20 cellular contexts compared by ENCODE assay signal in the genomic region with DNA sequence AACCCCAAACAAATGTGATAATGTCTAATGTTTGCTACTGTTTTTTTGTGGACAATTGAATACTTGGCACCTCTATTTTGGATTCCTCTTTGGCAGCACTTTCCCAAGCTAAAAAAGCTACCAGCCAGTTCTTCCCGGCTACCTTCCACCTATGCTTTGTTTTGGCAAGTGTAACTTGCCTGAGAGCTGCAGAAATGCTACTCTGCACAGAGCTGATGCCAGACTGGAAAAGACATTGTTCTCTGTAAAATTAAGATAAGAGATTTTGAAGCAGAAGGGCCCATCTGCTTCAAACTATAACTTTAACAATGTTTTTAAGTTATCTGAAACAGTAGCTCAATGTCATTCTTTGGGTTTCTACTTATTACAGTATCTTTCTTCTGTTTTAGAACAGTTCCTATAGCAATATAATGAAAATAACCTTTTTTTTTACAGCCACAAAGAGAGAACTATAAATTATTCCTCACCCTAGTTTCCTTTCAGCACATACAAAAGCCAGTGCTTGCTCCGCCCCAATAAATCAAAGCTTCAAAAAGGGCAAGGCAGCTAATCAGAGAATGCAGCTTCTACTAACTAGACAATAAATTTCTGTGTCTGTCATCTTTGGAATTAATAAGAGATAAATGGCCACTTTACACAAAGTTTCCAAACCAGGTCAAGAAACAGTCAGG.
A peak's percentile ranks its signal among the peaks of the same experiment; 100 is the strongest.
DNase-seq lines count a peak whose midpoint lies in the region; TF ChIP-seq lines count a peak whose summit lies in the region.
"Had no signal": no experiment of that assay in that cellular context is flagged by ENCODE, and none has a peak within 500 bp of the region (broad histone marks: within the 10 kb centered on the region; RNA-seq: fewer than 3 reads in every experiment).

No MANE protein-coding gene starts in this region.

- H3K4me1 Mint-ChIP-seq in type B pancreatic cell (ENCODE audit: unreplicated experiment), result no peaks in the 10 kb centered on the region
- H3K4me1 Mint-ChIP-seq: CD4-positive, alpha-beta memory T cell; H9; IgD-negative memory B cell had no signal

- peaks cover 5% of the 10 kb centered on the region for H3K27me3 ChIP-seq in smooth muscle cell (ENCODE audit: low read depth)
- H3K27me3 ChIP-seq: SJCRH30 had no signal

- no peaks in the 10 kb centered on the region for H3F3A ChIP-seq in smooth muscle cell (ENCODE audit: low read depth)

- H3K27me3 Mint-ChIP-seq in type B pancreatic cell, result peaks cover 20% of the 10 kb centered on the region
- H3K27me3 Mint-ChIP-seq: CD4-positive, alpha-beta memory T cell; IgD-negative memory B cell had no signal

- H3K79me2 ChIP-seq in smooth muscle cell (ENCODE audit: low read depth), result no peaks in the 10 kb centered on the region

- DNase-seq in NCI-H82 (lab: John Stamatoyannopoulos, UW) (peak; percentile 54), NCI-H82 treated with DMSO at 0.1 percent for 48 hours (lab: John Stamatoyannopoulos, UW; ENCODE audit: unreplicated experiment) (no peak), OCI-M1 (lab: John Stamatoyannopoulos, UW) (peak; percentile 39), left kidney (ENCODE audit: low read depth, low spot score) (peak; percentile 53), type B pancreatic cell (ENCODE audit: extremely low spot score, unreplicated experiment) (no peak), GM20000 (ENCODE audit: low spot score) (no peak), smooth muscle cell (lab: John Stamatoyannopoulos, UW; ENCODE audit: unreplicated experiment) (no peak), GM13976 (ENCODE audit: low spot score) (no peak)
- DNase-seq: Calu3; CD4-positive, alpha-beta memory T cell; DMS79; H9; NCI-H1930; NCI-H2171 treated with DMSO at 0.1 percent for 48 hours; NCI-H510A treated with DMSO at 0.1 percent for 48 hours; NK-92 treated with Interleukin-12 subunit alpha and Interleukin-12 subunit beta, amount 100 ng/mL, for 24 hours; PC-3; SJCRH30 had no signal

- H3K9me3 ChIP-seq in smooth muscle cell (replicated peaks; ENCODE audit: low read depth), result no peaks in the 10 kb centered on the region
- H3K9me3 ChIP-seq: SJCRH30 had no signal

- peaks cover 8% of the 10 kb centered on the region for H3K4me1 ChIP-seq in smooth muscle cell (ENCODE audit: low read depth)

- no peak overlapping the region for H3K27ac ChIP-seq in smooth muscle cell (ENCODE audit: low read depth)
- H3K27ac ChIP-seq: RWPE1, SJCRH30 had no signal

- no peaks in the 10 kb centered on the region for H3K9me3 Mint-ChIP-seq in type B pancreatic cell
- H3K9me3 Mint-ChIP-seq: CD4-positive, alpha-beta memory T cell; H9 had no signal

- H3K27ac Mint-ChIP-seq in type B pancreatic cell, result peak overlapping the region; percentile 48
- H3K27ac Mint-ChIP-seq: CD4-positive, alpha-beta memory T cell; H9; IgD-negative memory B cell had no signal

- H3K4me3 ChIP-seq in smooth muscle cell, result no peak overlapping the region
- H3K4me3 ChIP-seq: SJCRH30 had no signal

- no peaks in the 10 kb centered on the region for H3K36me3 ChIP-seq in smooth muscle cell (ENCODE audit: low read depth)
- H3K36me3 ChIP-seq: SJCRH30 had no signal

- in situ Hi-C loops in GM13976 (cut with MboI; ENCODE audit: low sequenced_read_pairs, unreplicated experiment), result no loop called here

- WGBS in smooth muscle cell (ENCODE audit: low lambda C conversion rate), result 95% methylated on average over 2 of the region's 2 CpGs

- H3K36me3 Mint-ChIP-seq in type B pancreatic cell, result no peaks in the 10 kb centered on the region
- H3K36me3 Mint-ChIP-seq: CD4-positive, alpha-beta memory T cell had no signal

- no peak overlapping the region for H3K4me3 Mint-ChIP-seq in type B pancreatic cell
- H3K4me3 Mint-ChIP-seq: CD4-positive, alpha-beta memory T cell; H9; IgD-negative memory B cell had no signal

- H4K20me1 ChIP-seq in smooth muscle cell (ENCODE audit: low read depth), result no peaks in the 10 kb centered on the region

- H2AFZ ChIP-seq in smooth muscle cell (ENCODE audit: low read depth), result no peak overlapping the region

- TF ChIP-seq CTCF in type B pancreatic cell (conservative IDR thresholded peaks at IDR 0.05), result no peak
- TF ChIP-seq CTCF in GM20000 (IDR thresholded peaks at IDR 0.05; ENCODE audit: extremely low read depth, missing control alignments), result no peak
- no peak for TF ChIP-seq CTCF in smooth muscle cell (IDR thresholded peaks at IDR 0.05; ENCODE audit: borderline replicate concordance, insufficient read depth, poor library complexity, severe bottlenecking)
- TF ChIP-seq CTCF in GM13976 (IDR thresholded peaks at IDR 0.05; ENCODE audit: borderline replicate concordance, control extremely low read depth, extremely low read depth, insufficient read depth, missing control alignments), result no peak

- no peak overlapping the region for H3K4me2 ChIP-seq in smooth muscle cell

- no peak overlapping the region for H3K9ac ChIP-seq in smooth muscle cell (ENCODE audit: low read depth)

Comparison
In these comparisons a context has a peak if more than half of its experiments do, and no peak if none do; other contexts are left out.
1. DNase-seq: peak in NCI-H82 (single experiment), OCI-M1 (single experiment) and left kidney (single experiment); none in NCI-H82 treated with DMSO at 0.1 percent for 48 hours (single experiment), type B pancreatic cell (single experiment), GM20000 (single experiment), smooth muscle cell (single experiment) and GM13976 (single experiment).